In genomic region chr5:90638878-90639277, GRCh38 we compare ENCODE assay signal across 1 cellular context.
TF ChIP-seq lines count a peak whose summit lies in the region.

No MANE protein-coding gene starts in this region.

TF ChIP-seq in K562, 482 proteins besides CTCF, POLR2A, EP300 and RAD21 (continued from another document and continues in another):
- TF ChIP-seq ZNF395 (CRISPR knock-in tag; IDR thresholded peaks at IDR 0.05) (0 out of 2 replicates have a peak, but pooled peaks have one; percentile 14), RFX1 (IDR thresholded peaks at IDR 0.05) (no peak), ELF1 (tag; IDR thresholded peaks at IDR 0.05) (0 out of 2 replicates have a peak, but pooled peaks have one; percentile 17), TRIM24 (IDR thresholded peaks at IDR 0.05) (peak; percentile 54 to 76; a peak in 2 of 4 replicates), FOXP1 (CRISPR knock-in tag; IDR thresholded peaks at IDR 0.05) (no peak), ZNF766 (CRISPR knock-in tag; conservative IDR thresholded peaks at IDR 0.05) (0 out of 2 replicates have a peak, but pooled peaks have one; percentile 25), EZH2 (IDR thresholded peaks at IDR 0.05; ENCODE audit: borderline replicate concordance, low read depth, low read length) (no peak), THRA (IDR thresholded peaks at IDR 0.05) (no peak), CXXC5 (CRISPR knock-in tag; IDR thresholded peaks at IDR 0.05) (peak; percentile 38), KLF6 (CRISPR knock-in tag; IDR thresholded peaks at IDR 0.05; ENCODE audit: borderline replicate concordance) (no peak), ZNF224 (CRISPR knock-in tag; IDR thresholded peaks at IDR 0.05) (no peak), SIRT6 (IDR thresholded peaks at IDR 0.05; ENCODE audit: low read depth, low read length) (no peak), TCF3 (CRISPR knock-in tag; IDR thresholded peaks at IDR 0.05) (no peak), ZMIZ1 (IDR thresholded peaks at IDR 0.05; ENCODE audit: low read depth in 2 of 2, low read length in 2 of 2) (no peak), RERE (CRISPR knock-in tag; IDR thresholded peaks at IDR 0.05; ENCODE audit: borderline replicate concordance) (no peak), ZSCAN29 (IDR thresholded peaks at IDR 0.05) (no peak), BRCA1 (IDR thresholded peaks at IDR 0.05) (no peak), BRCA1 (CRISPR knock-in tag; IDR thresholded peaks at IDR 0.05) (no peak), PKNOX1 (IDR thresholded peaks at IDR 0.05) (peak; percentile 51), SMC3 (conservative IDR thresholded peaks at IDR 0.05; ENCODE audit: insufficient read depth, low read depth, low read length) (no peak), CBX3 (IDR thresholded peaks at IDR 0.05; ENCODE audit: borderline replicate concordance in 1 of 2, low read length in 2 of 2) (peak in 1 of 2 experiments; percentile 84; a peak in 1 of 3 replicates), MLLT1 (IDR thresholded peaks at IDR 0.05) (peak; percentile 93 to 94), AFF1 (IDR thresholded peaks at IDR 0.05; ENCODE audit: low read depth in 1 of 2, partially characterized antibody in 2 of 2) (peak; percentile 78 to 93), HINFP (tag; conservative IDR thresholded peaks at IDR 0.05; ENCODE audit: low read depth) (no peak), ZBTB5 (IDR thresholded peaks at IDR 0.05) (0 out of 2 replicates have a peak, but pooled peaks have one; percentile 23), SMARCE1 (IDR thresholded peaks at IDR 0.05) (peak; percentile 77), ASH1L (IDR thresholded peaks at IDR 0.05; ENCODE audit: borderline replicate concordance, low read depth, partially characterized antibody) (peak; percentile 28), CC2D1A (IDR thresholded peaks at IDR 0.05) (peak; percentile 76), TAF7 (tag; IDR thresholded peaks at IDR 0.05) (0 out of 2 replicates have a peak, but pooled peaks have one; percentile 20), ZNF146 (CRISPR knock-in tag; IDR thresholded peaks at IDR 0.05; ENCODE audit: unreplicated experiment) (no peak), MXI1 (IDR thresholded peaks at IDR 0.05; ENCODE audit: low read depth, low read length) (no peak)
